19 cellular contexts compared by ENCODE assay signal in the genomic region with DNA sequence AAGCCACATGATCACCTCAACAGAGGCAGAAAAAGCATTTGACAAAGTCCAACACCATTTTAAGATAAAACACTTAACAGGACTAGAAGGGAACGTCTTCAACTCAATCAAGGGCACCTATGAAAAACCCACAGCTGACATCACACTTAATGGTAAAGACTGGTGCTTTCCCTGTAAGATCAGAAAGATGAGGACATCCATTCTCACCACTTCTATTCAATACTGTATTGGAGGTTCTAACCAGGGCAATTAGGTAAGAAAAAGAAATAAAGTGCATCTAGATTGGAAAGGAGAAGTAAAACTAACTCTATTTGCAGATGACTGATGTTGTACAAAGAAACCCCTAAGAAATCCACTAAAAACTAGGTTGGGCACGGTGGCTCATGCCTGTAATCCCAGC. TPM values are rescaled to one million over a fixed set of nuclear protein-coding genes. Genes with fewer than 3 reads are reported as not detected.
DNase-seq lines count a peak whose midpoint lies in the region; ATAC-seq and TF ChIP-seq lines count a peak whose summit lies in the region.
"Had no signal": no experiment of that assay in that cellular context is flagged by ENCODE, and none has a peak within 500 bp of the region (broad histone marks: within the 10 kb centered on the region; RNA-seq: fewer than 3 reads in every experiment).

No MANE protein-coding gene starts in this region.

- no peaks in the 10 kb centered on the region for H3K27me3 Mint-ChIP-seq in activated naive CD8-positive, alpha-beta T cell treated with anti-CD3 and anti-CD28 coated beads, Interleukin-2, amount 10 ng/mL, durations not matched to agents 7 days and 5 days
- no peaks in the 10 kb centered on the region for H3K27me3 Mint-ChIP-seq in stimulated activated naive B cell treated with anti-CD40 and anti-IgM and Interleukin-4, amounts not matched to agents 10 μg/mL and 1 μg/mL and 100 μg/mL, for 72 hours
- H3K27me3 Mint-ChIP-seq: CD4-positive, alpha-beta T cell had no signal

- peaks cover 24% of the 10 kb centered on the region for H3K36me3 Mint-ChIP-seq in activated naive CD8-positive, alpha-beta T cell treated with anti-CD3 and anti-CD28 coated beads, Interleukin-2, amount 10 ng/mL, durations not matched to agents 7 days and 5 days
- peaks cover 28 to 38% of the 10 kb centered on the region in 2 donors for H3K36me3 Mint-ChIP-seq in stimulated activated naive B cell treated with anti-CD40 and anti-IgM and Interleukin-4, amounts not matched to agents 10 μg/mL and 1 μg/mL and 100 μg/mL, for 72 hours

- no peak for TF ChIP-seq CTCF in GM20000 (IDR thresholded peaks at IDR 0.05; ENCODE audit: extremely low read depth, missing control alignments)

- H3K9me3 Mint-ChIP-seq in activated naive CD8-positive, alpha-beta T cell treated with anti-CD3 and anti-CD28 coated beads, Interleukin-2, amount 10 ng/mL, durations not matched to agents 7 days and 5 days: no peaks in the 10 kb centered on the region
- no peaks in the 10 kb centered on the region for H3K9me3 Mint-ChIP-seq in stimulated activated naive B cell treated with anti-CD40 and anti-IgM and Interleukin-4, amounts not matched to agents 10 μg/mL and 1 μg/mL and 100 μg/mL, for 72 hours
- H3K9me3 Mint-ChIP-seq: CD4-positive, alpha-beta T cell had no signal

- H3K4me3 Mint-ChIP-seq in activated naive CD8-positive, alpha-beta T cell treated with anti-CD3 and anti-CD28 coated beads, Interleukin-2, amount 10 ng/mL, durations not matched to agents 7 days and 5 days: no peak overlapping the region
- peak overlapping the region; percentile 10 to 16 for H3K4me3 Mint-ChIP-seq in stimulated activated naive B cell treated with anti-CD40 and anti-IgM and Interleukin-4, amounts not matched to agents 10 μg/mL and 1 μg/mL and 100 μg/mL, for 72 hours
- H3K4me3 Mint-ChIP-seq: CD4-positive, alpha-beta T cell had no signal

- H3K27ac Mint-ChIP-seq in activated naive CD8-positive, alpha-beta T cell treated with anti-CD3 and anti-CD28 coated beads, Interleukin-2, amount 10 ng/mL, durations not matched to agents 7 days and 5 days: peak overlapping the region; percentile 12
- peak overlapping the region; percentile 59 for H3K27ac Mint-ChIP-seq in stimulated activated naive B cell treated with anti-CD40 and anti-IgM and Interleukin-4, amounts not matched to agents 10 μg/mL and 1 μg/mL and 100 μg/mL, for 72 hours
- H3K27ac Mint-ChIP-seq: CD4-positive, alpha-beta T cell had no signal

- POLR2A ChIA-PET in activated naive CD8-positive, alpha-beta T cell treated with anti-CD3 and anti-CD28 coated beads, Interleukin-2, amount 10 ng/mL, durations not matched to agents 7 days and 5 days (lab: Charles Lee): interaction anchor here (0.6 kb wide), 1 partner anchor 15 kb away, joined by 6 read pairs; no protein-coding TSS in a partner anchor

- no peak for ATAC-seq in activated naive CD8-positive, alpha-beta T cell treated with anti-CD3 and anti-CD28 coated beads, Interleukin-2, amount 10 ng/mL, durations not matched to agents 7 days and 5 days (ENCODE audit: low read depth)
- peak; percentile 94 to 98 for ATAC-seq in stimulated activated naive B cell treated with anti-CD40 and anti-IgM and Interleukin-4, amounts not matched to agents 10 μg/mL and 1 μg/mL and 100 μg/mL, for 72 hours (replicated peaks)
- ATAC-seq in HG03571 (IDR thresholded peaks at IDR 0.05; ENCODE audit: unreplicated experiment) (no peak), GM18909 (IDR thresholded peaks at IDR 0.05; ENCODE audit: poor library complexity, unreplicated experiment) (no peak)
- ATAC-seq: K562 had no signal

- H3K4me1 Mint-ChIP-seq in activated naive CD8-positive, alpha-beta T cell treated with anti-CD3 and anti-CD28 coated beads, Interleukin-2, amount 10 ng/mL, durations not matched to agents 7 days and 5 days: peaks cover 4% of the 10 kb centered on the region
- H3K4me1 Mint-ChIP-seq in stimulated activated naive B cell treated with anti-CD40 and anti-IgM and Interleukin-4, amounts not matched to agents 10 μg/mL and 1 μg/mL and 100 μg/mL, for 72 hours: peaks cover 6 to 15% of the 10 kb centered on the region in 2 donors

- peak; percentile 35 for DNase-seq in SIG-M5 treated with dmso at 0.1 percent for 504 hours (lab: John Stamatoyannopoulos, UW; ENCODE audit: unreplicated experiment)
- DNase-seq in SIG-M5 (lab: John Stamatoyannopoulos, UW): no peak
- DNase-seq in GM20000 (ENCODE audit: low spot score): peak; percentile 12
- DNase-seq in activated naive CD8-positive, alpha-beta T cell treated with anti-CD3 and anti-CD28 coated beads, Interleukin-2, amount 10 ng/mL, durations not matched to agents 7 days and 5 days: no peak
- no peak for DNase-seq in stimulated activated naive B cell treated with anti-CD40 and anti-IgM and Interleukin-4, amounts not matched to agents 10 μg/mL and 1 μg/mL and 100 μg/mL, for 72 hours
- no peak for DNase-seq in stimulated activated CD4-positive, alpha-beta T cell treated with anti-CD3 and anti-CD28 coated beads, Interleukin-4, amount 100 ng/mL, for 4 hours
- DNase-seq: 8988T; BE2C; Calu3; CD4-positive, alpha-beta T cell; GF-D8; NCI-H1417; NCI-H187; NCI-H2107; NCI-H2227 treated with DMSO at 0.1 percent for 48 hours; NCI-H524 had no signal

RNA-seq across cellular contexts. Expression of gene AKAP8, which starts 11.2 kb away (rescaled TPM):
- 10 to 100 TPM; 57.4 to 59.1 TPM for total RNA-seq in activated naive CD8-positive, alpha-beta T cell treated with anti-CD3 and anti-CD28 coated beads, Interleukin-2, amount 10 ng/mL, durations not matched to agents 7 days and 5 days

RNA-seq across cellular contexts. Expression of gene AKAP8L, which starts 28.0 kb away (rescaled TPM):
- 100 to 1,000 TPM; 146 to 149 TPM for total RNA-seq in activated naive CD8-positive, alpha-beta T cell treated with anti-CD3 and anti-CD28 coated beads, Interleukin-2, amount 10 ng/mL, durations not matched to agents 7 days and 5 days

RNA-seq across cellular contexts. Expression of gene BRD4, which starts 58.5 kb away (rescaled TPM):
- 100 to 1,000 TPM; 132 to 134 TPM for total RNA-seq in activated naive CD8-positive, alpha-beta T cell treated with anti-CD3 and anti-CD28 coated beads, Interleukin-2, amount 10 ng/mL, durations not matched to agents 7 days and 5 days

RNA-seq across cellular contexts. Expression of gene WIZ, which starts 58.9 kb away (rescaled TPM):
- total RNA-seq in activated naive CD8-positive, alpha-beta T cell treated with anti-CD3 and anti-CD28 coated beads, Interleukin-2, amount 10 ng/mL, durations not matched to agents 7 days and 5 days: 10 to 100 TPM; 28.4 to 29.3 TPM

Comparison
In these comparisons a context has a peak if more than half of its experiments do, and no peak if none do; other contexts are left out.
1. DNase-seq: peak in SIG-M5 treated with dmso at 0.1 percent for 504 hours (single experiment) and GM20000 (single experiment); none in SIG-M5 (single experiment), activated naive CD8-positive, alpha-beta T cell treated with anti-CD3 and anti-CD28 coated beads, Interleukin-2, amount 10 ng/mL, durations not matched to agents 7 days and 5 days (single experiment), stimulated activated naive B cell treated with anti-CD40 and anti-IgM and Interleukin-4, amounts not matched to agents 10 μg/mL and 1 μg/mL and 100 μg/mL, for 72 hours (single experiment) and stimulated activated CD4-positive, alpha-beta T cell treated with anti-CD3 and anti-CD28 coated beads, Interleukin-4, amount 100 ng/mL, for 4 hours (0 of 2).
2. ATAC-seq: peak in stimulated activated naive B cell treated with anti-CD40 and anti-IgM and Interleukin-4, amounts not matched to agents 10 μg/mL and 1 μg/mL and 100 μg/mL, for 72 hours (2 of 2); none in activated naive CD8-positive, alpha-beta T cell treated with anti-CD3 and anti-CD28 coated beads, Interleukin-2, amount 10 ng/mL, durations not matched to agents 7 days and 5 days (single experiment), HG03571 (single experiment) and GM18909 (single experiment).